29 cellular contexts compared by ENCODE assay signal in genomic region chr5:110512266-110512665, GRCh38.
"Had no signal": no experiment of that assay in that cellular context is flagged by ENCODE, and none has a peak within 500 bp of the region (broad histone marks: within the 10 kb centered on the region; RNA-seq: fewer than 3 reads in every experiment).

No MANE protein-coding gene starts in this region.

- H3K36me3 ChIP-seq: stomach, suprapubic skin, thoracic aorta, thyroid gland, tibial artery, tibial nerve, transverse colon, upper lobe of left lung, upper lobe of right lung, uterus, vagina had no signal

- H3K4me3 Mint-ChIP-seq: stimulated activated effector memory CD8-positive, alpha-beta T cell treated with anti-CD3 and anti-CD28 coated beads, Interleukin-12 subunit alpha, Interleukin-12 subunit beta, amount 100 ng/mL, for 72 hours; stimulated activated memory B cell treated with anti-CD40 and anti-IgM and Interleukin-4, amounts not matched to agents 10 μg/mL and 1 μg/mL and 100 μg/mL, for 72 hours; stimulated activated naive B cell treated with anti-CD40 and anti-IgM and Interleukin-4, amounts not matched to agents 10 μg/mL and 1 μg/mL and 100 μg/mL, for 72 hours; stimulated activated naive CD8-positive, alpha-beta T cell treated with anti-CD3 and anti-CD28 coated beads, Interleukin-15, amount 100 ng/mL, for 72 hours; stimulated activated naive CD8-positive, alpha-beta T cell treated with anti-CD3 and anti-CD28 coated beads, Interleukin-15, Interleukin-2, amounts not matched to agents 100 ng/mL and 50 ng/mL, for 24 hours; type B pancreatic cell had no signal

- H3K4me3 ChIP-seq: stomach, suprapubic skin, testis, thoracic aorta, thyroid gland, tibial artery, tibial nerve, transverse colon, upper lobe of left lung, upper lobe of right lung, uterus, vagina had no signal

- H3K36me3 Mint-ChIP-seq: stimulated activated effector memory CD8-positive, alpha-beta T cell treated with anti-CD3 and anti-CD28 coated beads, Interleukin-12 subunit alpha, Interleukin-12 subunit beta, amount 100 ng/mL, for 72 hours; stimulated activated memory B cell treated with anti-CD40 and anti-IgM and Interleukin-4, amounts not matched to agents 10 μg/mL and 1 μg/mL and 100 μg/mL, for 72 hours; stimulated activated naive B cell treated with anti-CD40 and anti-IgM and Interleukin-4, amounts not matched to agents 10 μg/mL and 1 μg/mL and 100 μg/mL, for 72 hours; type B pancreatic cell had no signal

- DNase-seq: stimulated activated CD4-positive, alpha-beta T cell treated with anti-CD3 and anti-CD28 coated beads, Interleukin-2, amount 100 ng/mL, for 48 hours; stimulated activated CD4-positive, alpha-beta T cell treated with anti-CD3 and anti-CD28 coated beads, Interleukin-4, amount 100 ng/mL, for 1 hour; stimulated activated CD4-positive, alpha-beta T cell treated with anti-CD3 and anti-CD28 coated beads, Interleukin-4, amount 100 ng/mL, for 24 hours; stimulated activated CD4-positive, alpha-beta T cell treated with anti-CD3 and anti-CD28 coated beads, Interleukin-4, amount 100 ng/mL, for 4 hours; stimulated activated CD8-positive, alpha-beta memory T cell treated with anti-CD3 and anti-CD28 coated beads, Interleukin-4, amount 100 ng/mL, for 48 hours; stimulated activated naive B cell treated with anti-CD40 and anti-IgM and Interleukin-4, amounts not matched to agents 10 μg/mL and 1 μg/mL and 100 μg/mL, for 72 hours; stimulated activated naive CD4-positive, alpha-beta T cell; stimulated activated naive CD4-positive, alpha-beta T cell treated with Interleukin-2 at 50 U/mL for 16 hours; stimulated activated naive CD8-positive, alpha-beta T cell treated with anti-CD3 and anti-CD28 coated beads, Interleukin-15, amount 100 ng/mL, for 72 hours; stimulated activated naive CD8-positive, alpha-beta T cell treated with anti-CD3 and anti-CD28 coated beads, Interleukin-15, Interleukin-2, amounts not matched to agents 100 U/mL and 50 U/mL, for 24 hours; stomach; substantia nigra; testis; thyroid gland; tibial artery; transverse colon; trophoblast cell; upper lobe of left lung; upper lobe of right lung; uterus had no signal

- H3K4me1 ChIP-seq: stomach, suprapubic skin, testis, thyroid gland, tibial artery, tibial nerve, transverse colon, upper lobe of left lung, upper lobe of right lung, uterus, vagina had no signal

- H3K9me3 Mint-ChIP-seq: stimulated activated effector memory CD8-positive, alpha-beta T cell treated with anti-CD3 and anti-CD28 coated beads, Interleukin-12 subunit alpha, Interleukin-12 subunit beta, amount 100 ng/mL, for 72 hours; stimulated activated memory B cell treated with anti-CD40 and anti-IgM and Interleukin-4, amounts not matched to agents 10 μg/mL and 1 μg/mL and 100 μg/mL, for 72 hours; stimulated activated naive CD8-positive, alpha-beta T cell treated with anti-CD3 and anti-CD28 coated beads, Interleukin-15, amount 100 ng/mL, for 72 hours; stimulated activated naive CD8-positive, alpha-beta T cell treated with anti-CD3 and anti-CD28 coated beads, Interleukin-15, Interleukin-2, amounts not matched to agents 100 ng/mL and 50 ng/mL, for 24 hours; type B pancreatic cell had no signal

- H3K9me3 ChIP-seq: stomach, suprapubic skin, testis, thoracic aorta, thyroid gland, tibial artery, tibial nerve, transverse colon, upper lobe of left lung, upper lobe of right lung, uterus, vagina had no signal

- FAIRE-seq: urothelium cell line had no signal

- H3K4me1 Mint-ChIP-seq: stimulated activated effector memory CD8-positive, alpha-beta T cell treated with anti-CD3 and anti-CD28 coated beads, Interleukin-12 subunit alpha, Interleukin-12 subunit beta, amount 100 ng/mL, for 72 hours; stimulated activated memory B cell treated with anti-CD40 and anti-IgM and Interleukin-4, amounts not matched to agents 10 μg/mL and 1 μg/mL and 100 μg/mL, for 72 hours; stimulated activated naive B cell treated with anti-CD40 and anti-IgM and Interleukin-4, amounts not matched to agents 10 μg/mL and 1 μg/mL and 100 μg/mL, for 72 hours; stimulated activated naive CD8-positive, alpha-beta T cell treated with anti-CD3 and anti-CD28 coated beads, Interleukin-15, amount 100 ng/mL, for 72 hours had no signal

- ATAC-seq: stimulated activated effector memory CD8-positive, alpha-beta T cell treated with anti-CD3 and anti-CD28 coated beads, Interleukin-12 subunit alpha, Interleukin-12 subunit beta, amount 100 ng/mL, for 72 hours; stimulated activated memory B cell treated with anti-CD40 and anti-IgM and Interleukin-4, amounts not matched to agents 10 μg/mL and 1 μg/mL and 100 μg/mL, for 72 hours; stimulated activated naive B cell treated with anti-CD40 and anti-IgM and Interleukin-4, amounts not matched to agents 10 μg/mL and 1 μg/mL and 100 μg/mL, for 72 hours; stimulated activated naive CD8-positive, alpha-beta T cell treated with anti-CD3 and anti-CD28 coated beads, Interleukin-15, amount 100 ng/mL, for 72 hours; stimulated activated naive CD8-positive, alpha-beta T cell treated with anti-CD3 and anti-CD28 coated beads, Interleukin-15, Interleukin-2, amounts not matched to agents 100 U/mL and 50 U/mL, for 24 hours; upper lobe of right lung had no signal

- H3K27me3 Mint-ChIP-seq: stimulated activated memory B cell treated with anti-CD40 and anti-IgM and Interleukin-4, amounts not matched to agents 10 μg/mL and 1 μg/mL and 100 μg/mL, for 72 hours; stimulated activated naive B cell treated with anti-CD40 and anti-IgM and Interleukin-4, amounts not matched to agents 10 μg/mL and 1 μg/mL and 100 μg/mL, for 72 hours had no signal

- H3K27ac Mint-ChIP-seq: stimulated activated effector memory CD8-positive, alpha-beta T cell treated with anti-CD3 and anti-CD28 coated beads, Interleukin-12 subunit alpha, Interleukin-12 subunit beta, amount 100 ng/mL, for 72 hours; stimulated activated memory B cell treated with anti-CD40 and anti-IgM and Interleukin-4, amounts not matched to agents 10 μg/mL and 1 μg/mL and 100 μg/mL, for 72 hours; stimulated activated naive B cell treated with anti-CD40 and anti-IgM and Interleukin-4, amounts not matched to agents 10 μg/mL and 1 μg/mL and 100 μg/mL, for 72 hours; stimulated activated naive CD8-positive, alpha-beta T cell treated with anti-CD3 and anti-CD28 coated beads, Interleukin-15, amount 100 ng/mL, for 72 hours; stimulated activated naive CD8-positive, alpha-beta T cell treated with anti-CD3 and anti-CD28 coated beads, Interleukin-15, Interleukin-2, amounts not matched to agents 100 ng/mL and 50 ng/mL, for 24 hours; type B pancreatic cell had no signal

- H3K27me3 ChIP-seq: stomach, suprapubic skin, testis, thyroid gland, tibial artery, tibial nerve, transverse colon, upper lobe of left lung, upper lobe of right lung, uterus, vagina had no signal

- H3K27ac ChIP-seq: stomach, suprapubic skin, testis, thoracic aorta, thyroid gland, tibial artery, tibial nerve, transverse colon, upper lobe of left lung, upper lobe of right lung, uterus, vagina had no signal
